9 cellular contexts compared by ENCODE assay signal in the genomic region with DNA sequence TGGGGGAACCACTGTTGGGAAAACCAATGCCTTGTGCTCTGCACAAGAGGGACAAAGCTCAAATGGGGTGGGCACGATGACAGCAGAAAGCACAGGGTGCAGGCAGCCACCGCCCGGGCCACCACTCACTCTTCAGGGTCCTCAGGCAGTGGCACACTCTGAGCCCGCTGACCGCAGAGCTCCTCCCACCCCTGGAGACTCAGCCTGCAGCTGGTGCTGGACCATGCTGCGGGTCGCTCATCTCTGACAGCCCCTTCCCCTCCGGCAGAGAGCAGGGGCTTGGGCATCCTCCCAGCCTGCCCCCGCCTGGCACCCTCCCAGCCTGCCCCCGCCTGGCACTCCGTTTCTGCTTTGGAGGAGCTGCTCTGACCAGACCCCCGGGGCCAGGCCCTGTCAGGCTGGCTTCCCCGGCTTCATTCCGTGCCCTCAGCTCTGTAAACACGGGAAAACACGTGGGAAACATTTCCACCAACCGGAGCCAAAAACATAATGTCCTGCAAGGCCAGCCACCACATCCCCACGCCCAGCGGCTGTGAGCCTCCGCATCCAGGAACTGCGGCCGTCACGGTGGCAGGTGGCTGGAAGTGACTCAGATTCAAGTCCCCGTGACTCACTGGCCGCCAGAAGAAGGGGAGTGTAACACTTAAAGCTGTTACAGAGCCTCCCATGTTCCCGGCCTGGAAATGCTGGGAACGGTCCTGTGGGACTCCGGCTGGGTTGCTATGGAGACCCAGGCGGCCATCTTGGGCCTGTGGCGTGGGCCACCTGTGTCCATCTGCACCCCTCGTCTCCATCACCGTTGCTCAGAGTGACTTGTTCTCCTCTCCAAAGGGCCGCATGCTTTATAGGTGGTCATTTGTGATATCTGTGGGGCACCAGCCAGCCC. TPM values are rescaled to one million over a fixed set of nuclear protein-coding genes. Genes with fewer than 3 reads are reported as not detected.
A peak's percentile ranks its signal among the peaks of the same experiment; 100 is the strongest.
DNase-seq lines count a peak whose midpoint lies in the region; ATAC-seq, FAIRE-seq and TF ChIP-seq lines count a peak whose summit lies in the region.
"Had no signal": no experiment of that assay in that cellular context is flagged by ENCODE, and none has a peak within 500 bp of the region (broad histone marks: within the 10 kb centered on the region; RNA-seq: fewer than 3 reads in every experiment).

No MANE protein-coding gene starts in this region.

- no peak overlapping the region for H3K4me2 ChIP-seq in GM23338
- H3K4me2 ChIP-seq in PC-3 (ENCODE audit: low read length), result peak overlapping the region; percentile 60
- no peak overlapping the region for H3K4me2 ChIP-seq in endothelial cell of umbilical vein (ENCODE audit: insufficient read depth, low read length)

- TF ChIP-seq CTCF in GM23338 (conservative IDR thresholded peaks at IDR 0.05; ENCODE audit: low read depth in 2 of 2) (no peak), PC-3 (conservative IDR thresholded peaks at IDR 0.05; ENCODE audit: low read depth, low read length) (no peak), endothelial cell of umbilical vein (IDR thresholded peaks at IDR 0.05; ENCODE audit: extremely low read depth in 1 of 2, insufficient read depth in 1 of 2, low read depth in 1 of 2, low read length in 2 of 2) (no peak)

- no peaks in the 10 kb centered on the region for H3K27me3 ChIP-seq in GM23338 (ENCODE audit: insufficient read depth)
- H3K27me3 ChIP-seq in PC-3 (ENCODE audit: low read length), result no peaks in the 10 kb centered on the region
- no peaks in the 10 kb centered on the region for H3K27me3 ChIP-seq in endothelial cell of umbilical vein (ENCODE audit: control insufficient read depth in 2 of 2, insufficient read depth in 2 of 2, low read length in 2 of 2)
- no peaks in the 10 kb centered on the region for H3K27me3 ChIP-seq in mucosa of rectum (ENCODE audit: control insufficient read depth in 2 of 2, insufficient read depth in 2 of 2, low read length in 2 of 2)

- BruUV-seq in PC-3 (replicated peaks; lab: Mats Ljungman, UMichigan) (no TSS peak), endothelial cell of umbilical vein (replicated peaks; lab: Mats Ljungman, UMichigan) (no TSS peak)

- H3K36me3 Mint-ChIP-seq in GM23338 (ENCODE audit: low read depth), result no peaks in the 10 kb centered on the region
- H3K36me3 Mint-ChIP-seq in stimulated activated naive B cell treated with anti-CD40 and anti-IgM and Interleukin-4, amounts not matched to agents 10 μg/mL and 1 μg/mL and 100 μg/mL, for 72 hours, result peaks cover 4 to 10% of the 10 kb centered on the region in 2 donors
- no peaks in the 10 kb centered on the region for H3K36me3 Mint-ChIP-seq in activated CD4-positive, alpha-beta T cell treated with anti-CD3 and anti-CD28 coated beads, Interleukin-2, amount 10 ng/mL, durations not matched to agents 24 days and 14 days (ENCODE audit: low read depth)
- H3K36me3 Mint-ChIP-seq: memory B cell had no signal

- H3K79me2 ChIP-seq in GM23338 (replicated peaks; ENCODE audit: insufficient read depth) (no peaks in the 10 kb centered on the region), PC-3 (ENCODE audit: low read length) (no peaks in the 10 kb centered on the region), endothelial cell of umbilical vein (ENCODE audit: control insufficient read depth, insufficient read depth, low read length) (no peaks in the 10 kb centered on the region)

- no peak for TF ChIP-seq POLR2A in endothelial cell of umbilical vein (IDR thresholded peaks at IDR 0.05; ENCODE audit: low read depth, low read length)

- no peaks in the 10 kb centered on the region for H3K9me2 ChIP-seq in GM23338 (ENCODE audit: insufficient read depth)
- H3K9me2 ChIP-seq in PC-3 (replicated peaks; ENCODE audit: low read length), result no peaks in the 10 kb centered on the region

- H3F3A ChIP-seq in GM23338 (replicated peaks; ENCODE audit: low read depth) (no peaks in the 10 kb centered on the region), PC-3 (ENCODE audit: low read length, unreplicated experiment) (no peaks in the 10 kb centered on the region)

- peaks cover 12% of the 10 kb centered on the region for H3K27me3 Mint-ChIP-seq in GM23338 (ENCODE audit: insufficient read depth, low read depth, poor library complexity)
- peaks cover 12 to 59% of the 10 kb centered on the region in 2 donors for H3K27me3 Mint-ChIP-seq in stimulated activated naive B cell treated with anti-CD40 and anti-IgM and Interleukin-4, amounts not matched to agents 10 μg/mL and 1 μg/mL and 100 μg/mL, for 72 hours
- peaks cover 3% of the 10 kb centered on the region for H3K27me3 Mint-ChIP-seq in activated CD4-positive, alpha-beta T cell treated with anti-CD3 and anti-CD28 coated beads, Interleukin-2, amount 10 ng/mL, durations not matched to agents 24 days and 14 days

- peak; percentile 100 for FAIRE-seq in endothelial cell of umbilical vein (lab: Jason Lieb, UNC)

- DNase-seq in GM23338 (ENCODE audit: low spot score) (peak; percentile 48), PC-3 (peak; percentile 94), endothelial cell of umbilical vein (ENCODE audit: low read depth, low spot score) (peak; percentile 98)
- no peak for DNase-seq in stimulated activated naive B cell treated with anti-CD40 and anti-IgM and Interleukin-4, amounts not matched to agents 10 μg/mL and 1 μg/mL and 100 μg/mL, for 72 hours
- DNase-seq in activated CD4-positive, alpha-beta T cell treated with anti-CD3 and anti-CD28 coated beads, Interleukin-2, amount 10 ng/mL, durations not matched to agents 24 days and 14 days, result no peak

- H3K9ac ChIP-seq in PC-3 (ENCODE audit: low read length), result no peak overlapping the region
- peak overlapping the region; percentile 21 for H3K9ac ChIP-seq in endothelial cell of umbilical vein (replicated peaks; ENCODE audit: extremely low read depth, insufficient read depth, low read length)
- no peak overlapping the region for H3K9ac ChIP-seq in mucosa of rectum (ENCODE audit: low read depth in 1 of 2, low read length in 2 of 2)

- H3K9me1 ChIP-seq in endothelial cell of umbilical vein (replicated peaks; ENCODE audit: control insufficient read depth, extremely low read depth, insufficient read depth, low read length), result no peaks in the 10 kb centered on the region

- no peaks in the 10 kb centered on the region for H3K4me1 Mint-ChIP-seq in GM23338
- H3K4me1 Mint-ChIP-seq in stimulated activated naive B cell treated with anti-CD40 and anti-IgM and Interleukin-4, amounts not matched to agents 10 μg/mL and 1 μg/mL and 100 μg/mL, for 72 hours, result peaks cover 0 to 2% of the 10 kb centered on the region in 2 donors
- H3K4me1 Mint-ChIP-seq in activated CD4-positive, alpha-beta T cell treated with anti-CD3 and anti-CD28 coated beads, Interleukin-2, amount 10 ng/mL, durations not matched to agents 24 days and 14 days, result no peaks in the 10 kb centered on the region

- ATAC-seq in GM23338 (peak; percentile 10; the same call in 2 of the 3 replicates), PC-3 (peak; percentile 93), GM18519 (IDR thresholded peaks at IDR 0.05; ENCODE audit: low FRiP score, unreplicated experiment) (no peak), GM21381 (IDR thresholded peaks at IDR 0.05; ENCODE audit: unreplicated experiment) (no peak)
- ATAC-seq in stimulated activated naive B cell treated with anti-CD40 and anti-IgM and Interleukin-4, amounts not matched to agents 10 μg/mL and 1 μg/mL and 100 μg/mL, for 72 hours (replicated peaks), result no peak

- H4K20me1 ChIP-seq in GM23338 (replicated peaks; ENCODE audit: insufficient read depth) (no peaks in the 10 kb centered on the region), PC-3 (ENCODE audit: low read length) (no peaks in the 10 kb centered on the region), endothelial cell of umbilical vein (replicated peaks; ENCODE audit: control insufficient read depth, extremely low read depth, insufficient read depth, low read length) (no peaks in the 10 kb centered on the region)

- intact Hi-C loops in PC-3 (cut with micrococcal nuclease) (loop anchor here (10.0 kb wide), 1 partner anchor 77 kb away; no protein-coding TSS in a partner anchor), endothelial cell of umbilical vein (cut with micrococcal nuclease) (loop anchor here (1.0 to 10.0 kb wide), 7 partner anchors 19 to 427 kb away; a partner anchor contains a TSS)
- intact Hi-C loops in activated CD4-positive, alpha-beta T cell treated with anti-CD3 and anti-CD28 coated beads, Interleukin-2, amount 10 ng/mL, durations not matched to agents 24 days and 14 days (cut with micrococcal nuclease), result no loop called here

- H3K27ac ChIP-seq in GM23338 (ENCODE audit: low read depth), result no peak overlapping the region
- H3K27ac ChIP-seq in PC-3 (ENCODE audit: low read length), result peak overlapping the region; percentile 39; the same call in 1 of the 2 replicates
- peak overlapping the region; percentile 73 for H3K27ac ChIP-seq in endothelial cell of umbilical vein (ENCODE audit: insufficient read depth, low read depth, low read length)
- H3K27ac ChIP-seq in mucosa of rectum (ENCODE audit: low read depth in 2 of 2, low read length in 2 of 2), result peak overlapping the region; percentile 57 to 58

- no peak overlapping the region for H3K4me3 Mint-ChIP-seq in GM23338
- no peak overlapping the region for H3K4me3 Mint-ChIP-seq in stimulated activated naive B cell treated with anti-CD40 and anti-IgM and Interleukin-4, amounts not matched to agents 10 μg/mL and 1 μg/mL and 100 μg/mL, for 72 hours
- H3K4me3 Mint-ChIP-seq in activated CD4-positive, alpha-beta T cell treated with anti-CD3 and anti-CD28 coated beads, Interleukin-2, amount 10 ng/mL, durations not matched to agents 24 days and 14 days, result no peak overlapping the region
- H3K4me3 Mint-ChIP-seq: memory B cell had no signal

- no peak overlapping the region for H3K4me3 ChIP-seq in GM23338
- H3K4me3 ChIP-seq in PC-3 (ENCODE audit: low read length), result no peak overlapping the region
- H3K4me3 ChIP-seq in endothelial cell of umbilical vein (replicated peaks in 1 of 3; ENCODE audit: insufficient read depth in 1 of 3, low read depth in 1 of 3, low read length in 3 of 3), result no peak overlapping the region
- no peak overlapping the region for H3K4me3 ChIP-seq in mucosa of rectum (ENCODE audit: low read length in 2 of 2)

- POLR2A ChIA-PET in PC-3 (lab: Charles Lee; ENCODE audit: unreplicated experiment) (interaction anchor here (0.5 kb wide), 1 partner anchor 29 kb away, joined by 3 read pairs; no protein-coding TSS in a partner anchor), endothelial cell of umbilical vein (lab: Charles Lee) (interaction anchor here (0.7 to 1.5 kb wide), 3 partner anchors 9 to 323 kb away, joined by 3 read pairs; no protein-coding TSS in a partner anchor)

- CTCF ChIA-PET in PC-3 (lab: Charles Lee), result no interaction called here
- CTCF ChIA-PET in endothelial cell of umbilical vein (lab: Charles Lee), result interaction anchor here (1.2 to 1.7 kb wide), 6 partner anchors 8 to 140 kb away, joined by 3 to 26 read pairs (median 11); no protein-coding TSS in a partner anchor

- H3K9me3 ChIP-seq in PC-3 (ENCODE audit: low read length) (no peaks in the 10 kb centered on the region), endothelial cell of umbilical vein (replicated peaks; ENCODE audit: control insufficient read depth, insufficient read depth, low read length) (no peaks in the 10 kb centered on the region), mucosa of rectum (ENCODE audit: control insufficient read depth in 2 of 2, low read length in 2 of 2) (no peaks in the 10 kb centered on the region)

- dilution Hi-C loops in endothelial cell of umbilical vein (cut with MboI; ENCODE audit: extremely low pct_ligation_motif_present, low sequenced_read_pairs), result no loop called here

- H3K9me3 Mint-ChIP-seq in GM23338, result no peaks in the 10 kb centered on the region; the same call in 1 of the 3 replicates
- H3K9me3 Mint-ChIP-seq in stimulated activated naive B cell treated with anti-CD40 and anti-IgM and Interleukin-4, amounts not matched to agents 10 μg/mL and 1 μg/mL and 100 μg/mL, for 72 hours, result peaks cover 7 to 10% of the 10 kb centered on the region in 2 donors
- H3K9me3 Mint-ChIP-seq in activated CD4-positive, alpha-beta T cell treated with anti-CD3 and anti-CD28 coated beads, Interleukin-2, amount 10 ng/mL, durations not matched to agents 24 days and 14 days, result no peaks in the 10 kb centered on the region
- H3K9me3 Mint-ChIP-seq: memory B cell had no signal

- no peak overlapping the region for H3K27ac Mint-ChIP-seq in GM23338
- H3K27ac Mint-ChIP-seq in stimulated activated naive B cell treated with anti-CD40 and anti-IgM and Interleukin-4, amounts not matched to agents 10 μg/mL and 1 μg/mL and 100 μg/mL, for 72 hours, result no peak overlapping the region
- no peak overlapping the region for H3K27ac Mint-ChIP-seq in activated CD4-positive, alpha-beta T cell treated with anti-CD3 and anti-CD28 coated beads, Interleukin-2, amount 10 ng/mL, durations not matched to agents 24 days and 14 days
- H3K27ac Mint-ChIP-seq: memory B cell had no signal

- H3K4me1 ChIP-seq in GM23338 (ENCODE audit: insufficient read depth), result no peaks in the 10 kb centered on the region
- peaks cover 15% of the 10 kb centered on the region for H3K4me1 ChIP-seq in PC-3 (ENCODE audit: insufficient read depth, low read length)
- peaks cover 28% of the 10 kb centered on the region for H3K4me1 ChIP-seq in endothelial cell of umbilical vein (ENCODE audit: control insufficient read depth, extremely low read depth, insufficient read depth, low read length)
- peaks cover 16 to 27% of the 10 kb centered on the region in 2 donors for H3K4me1 ChIP-seq in mucosa of rectum (ENCODE audit: control insufficient read depth in 2 of 2, insufficient read depth in 2 of 2, low read length in 2 of 2)

- H2AFZ ChIP-seq in GM23338 (peak overlapping the region; percentile 38; the same call in 1 of the 2 replicates), PC-3 (ENCODE audit: low read length) (peak overlapping the region; percentile 77), endothelial cell of umbilical vein (ENCODE audit: low read depth, low read length) (peak overlapping the region; percentile 75)

- no peaks in the 10 kb centered on the region for H3K36me3 ChIP-seq in GM23338 (ENCODE audit: insufficient read depth)
- no peaks in the 10 kb centered on the region for H3K36me3 ChIP-seq in PC-3 (ENCODE audit: low read depth, low read length)
- no peaks in the 10 kb centered on the region for H3K36me3 ChIP-seq in endothelial cell of umbilical vein (ENCODE audit: control insufficient read depth in 2 of 2, extremely low read depth in 1 of 2, insufficient read depth in 2 of 2, low read length in 2 of 2)
- no peaks in the 10 kb centered on the region for H3K36me3 ChIP-seq in mucosa of rectum (ENCODE audit: control insufficient read depth in 2 of 2, insufficient read depth in 2 of 2, low read length in 2 of 2)

RNA-seq across cellular contexts. Expression of a gene that starts 6.8 kb away (rescaled TPM):
- 1.1 and 2.8 TPM in 2 replicates for total RNA-seq in GM23338 (2014; rRNA removed; shearing (Covaris generic))
- 1.3 and 1.5 TPM in 2 replicates for polyA plus RNA-seq in GM23338 (2016; fragmentation: Nextera tagmentation; extraction: Ambion mirVana)
- 0.40 and 0.66 TPM in 2 replicates for total RNA-seq in PC-3 (2014; rRNA removed)
- total RNA-seq in endothelial cell of umbilical vein, result 17.2 and 22.1 TPM in 2 replicates
- 12.4 and 14.1 TPM in 2 replicates for polyA plus RNA-seq in endothelial cell of umbilical vein
- 6.9 and 7.2 TPM in 2 replicates for polyA plus RNA-seq in endothelial cell of umbilical vein (2011; cell fraction: cytosol; rRNA removed)
- 18.9 and 23.5 TPM in 2 replicates for polyA plus RNA-seq in endothelial cell of umbilical vein (2011; cell fraction: nucleus; rRNA removed)
- 10.1 and 19.7 TPM in 2 replicates for polyA plus RNA-seq in endothelial cell of umbilical vein (2012)
- polyA minus RNA-seq in endothelial cell of umbilical vein, result 14.8 and 26.7 TPM in 2 replicates
- 1.8 TPM for polyA minus RNA-seq in endothelial cell of umbilical vein (2011; cell fraction: cytosol; rRNA and poly(A)+ RNA removed)
- polyA minus RNA-seq in endothelial cell of umbilical vein (2011; cell fraction: nucleus; rRNA and poly(A)+ RNA removed), result 21.3 and 35.4 TPM in 2 replicates
- total RNA-seq in activated CD4-positive, alpha-beta T cell treated with anti-CD3 and anti-CD28 coated beads, Interleukin-2, amount 10 ng/mL, durations not matched to agents 24 days and 14 days, result 1.3 and 1.9 TPM in 2 replicates

Comparison
In these comparisons a context has a peak if more than half of its experiments do, and no peak if none do; other contexts are left out.
1. ATAC-seq: peak in GM23338 (single experiment) and PC-3 (single experiment); none in GM18519 (single experiment), GM21381 (single experiment) and stimulated activated naive B cell treated with anti-CD40 and anti-IgM and Interleukin-4, amounts not matched to agents 10 μg/mL and 1 μg/mL and 100 μg/mL, for 72 hours (0 of 2).
2. DNase-seq: peak in GM23338 (single experiment), PC-3 (single experiment) and endothelial cell of umbilical vein (single experiment); none in stimulated activated naive B cell treated with anti-CD40 and anti-IgM and Interleukin-4, amounts not matched to agents 10 μg/mL and 1 μg/mL and 100 μg/mL, for 72 hours (single experiment) and activated CD4-positive, alpha-beta T cell treated with anti-CD3 and anti-CD28 coated beads, Interleukin-2, amount 10 ng/mL, durations not matched to agents 24 days and 14 days (single experiment).
3. Peak in every context shown above with its lines, with median percentiles within 50 percentile points of each other: H2AFZ ChIP-seq.